16 cellular contexts compared by ENCODE assay signal in the genomic region with DNA sequence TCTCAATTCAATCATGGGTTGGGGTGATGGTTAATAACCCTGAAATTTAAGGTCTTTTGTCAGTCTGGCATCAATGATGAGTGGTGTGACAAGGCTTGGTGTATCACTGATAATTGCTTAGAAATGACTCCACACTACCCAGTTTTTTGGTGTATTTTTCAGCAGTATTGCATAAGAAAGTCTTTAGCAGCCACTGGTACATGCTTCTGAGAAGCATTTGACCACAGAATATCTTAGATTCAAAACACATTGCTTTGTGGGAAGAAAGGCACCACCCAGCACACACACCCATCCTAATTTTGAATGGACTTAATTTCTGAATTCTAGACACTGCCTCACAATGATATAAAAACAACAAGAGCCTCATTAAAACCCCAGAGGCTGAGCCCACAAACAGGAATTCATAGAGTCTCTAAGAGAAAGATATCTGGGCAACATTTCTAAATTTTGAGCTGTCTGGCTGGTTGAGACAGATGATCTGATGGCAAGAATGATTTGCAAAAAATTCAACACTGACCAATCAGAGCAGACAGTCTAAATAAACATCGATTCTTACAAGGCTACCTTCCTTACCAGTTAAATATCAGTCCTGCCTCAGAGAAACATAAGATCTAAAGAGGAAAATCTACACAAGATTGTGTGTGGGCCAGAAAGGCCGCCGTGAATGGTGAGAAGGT.
DNase-seq lines count a peak whose midpoint lies in the region; TF ChIP-seq lines count a peak whose summit lies in the region.
"Had no signal": no experiment of that assay in that cellular context is flagged by ENCODE, and none has a peak within 500 bp of the region (broad histone marks: within the 10 kb centered on the region; RNA-seq: fewer than 3 reads in every experiment).

No MANE protein-coding gene starts in this region.

- 87 to 95% (median 91%) methylated on average over 3 of the region's 3 CpGs for WGBS in stomach, 5 donors

- TF ChIP-seq CTCF in fibroblast of lung (conservative IDR thresholded peaks at IDR 0.05 in 1 of 2, IDR thresholded peaks at IDR 0.05 in 1 of 2; ENCODE audit: low read depth in 1 of 2, low read length in 2 of 2) (no peak), stomach (IDR thresholded peaks at IDR 0.05) (no peak)

- in situ Hi-C loops in HAP-1 (cut with MboI; ENCODE audit: low sequenced_read_pairs): no loop called here

- no peak overlapping the region for H3K4me3 ChIP-seq in fibroblast of lung (replicated peaks in 1 of 4; ENCODE audit: control extremely low read depth in 1 of 4, insufficient read depth in 1 of 4, low read depth in 3 of 4, low read length in 4 of 4)
- H3K4me3 ChIP-seq in stomach: no peak overlapping the region
- H3K4me3 ChIP-seq in effector memory CD4-positive, alpha-beta T cell (ENCODE audit: insufficient read depth, low read depth, low read length, poor library complexity, severe bottlenecking): no peak overlapping the region
- H3K4me3 ChIP-seq in HAP-1: no peak overlapping the region
- H3K4me3 ChIP-seq: esophagus squamous epithelium, thoracic aorta had no signal

- no peak overlapping the region for H3K4me2 ChIP-seq in fibroblast of lung (ENCODE audit: extremely low read depth, insufficient read depth, low read length)

- TF ChIP-seq POLR2A in stomach (IDR thresholded peaks at IDR 0.05): no peak

- H4K20me1 ChIP-seq in fibroblast of lung (ENCODE audit: control insufficient read depth, extremely low read depth, insufficient read depth, low read length): no peaks in the 10 kb centered on the region

- H3K9me3 Mint-ChIP-seq in activated CD4-positive, alpha-beta memory T cell treated with anti-CD3 and anti-CD28 coated beads, Interleukin-2, amount 10 ng/mL, durations not matched to agents 7 days and 5 days: no peaks in the 10 kb centered on the region
- no peaks in the 10 kb centered on the region for H3K9me3 Mint-ChIP-seq in activated CD4-positive, alpha-beta memory T cell treated with anti-CD3 and anti-CD28 coated beads for 36 hours
- H3K9me3 Mint-ChIP-seq: H9, naive B cell had no signal

- TF ChIP-seq EP300 in stomach (IDR thresholded peaks at IDR 0.05): no peak

- no peak for DNase-seq in activated CD4-positive, alpha-beta memory T cell treated with anti-CD3 and anti-CD28 coated beads, Interleukin-2, amount 10 ng/mL, durations not matched to agents 7 days and 5 days
- DNase-seq in activated CD4-positive, alpha-beta memory T cell treated with anti-CD3 and anti-CD28 coated beads for 36 hours: no peak
- DNase-seq in OCI-M1 (lab: John Stamatoyannopoulos, UW) (peak; percentile 94), fibroblast of lung (ENCODE audit: low read depth in 2 of 2) (peak; percentile 88 to 97), stomach (no peak), HAP-1 (ENCODE audit: low spot score in 2 of 2) (no peak), Kasumi-1 (lab: John Stamatoyannopoulos, UW) (no peak)
- DNase-seq in effector memory CD4-positive, alpha-beta T cell: no peak
- DNase-seq: cerebellar nuclear complex, esophagus squamous epithelium, H9, islet precursor cell, naive B cell, NCI-H187 treated with DMSO at 0.1 percent for 48 hours, NCI-H748 treated with DMSO at 0.1 percent for 48 hours had no signal

- peaks cover 7% of the 10 kb centered on the region for H3K36me3 Mint-ChIP-seq in activated CD4-positive, alpha-beta memory T cell treated with anti-CD3 and anti-CD28 coated beads, Interleukin-2, amount 10 ng/mL, durations not matched to agents 7 days and 5 days (ENCODE audit: low read depth)
- H3K36me3 Mint-ChIP-seq in activated CD4-positive, alpha-beta memory T cell treated with anti-CD3 and anti-CD28 coated beads for 36 hours: no peaks in the 10 kb centered on the region
- H3K36me3 Mint-ChIP-seq: naive B cell had no signal

- H3K27ac ChIP-seq in fibroblast of lung (ENCODE audit: insufficient read depth, low read length): peak overlapping the region; percentile 28
- H3K27ac ChIP-seq in stomach: peak overlapping the region in 4 of 5 donors; percentile 10 to 85 (median 36)
- no peak overlapping the region for H3K27ac ChIP-seq in effector memory CD4-positive, alpha-beta T cell (ENCODE audit: insufficient read depth, low read length, poor library complexity, severe bottlenecking)
- H3K27ac ChIP-seq: thoracic aorta had no signal

- intact Hi-C loops in activated CD4-positive, alpha-beta memory T cell treated with anti-CD3 and anti-CD28 coated beads for 36 hours (cut with micrococcal nuclease): no loop called here
- intact Hi-C loops in stomach (cut with DNase I; ENCODE audit: low total_unique reads): no loop called here

- H3K27me3 Mint-ChIP-seq in activated CD4-positive, alpha-beta memory T cell treated with anti-CD3 and anti-CD28 coated beads, Interleukin-2, amount 10 ng/mL, durations not matched to agents 7 days and 5 days: peaks cover 10% of the 10 kb centered on the region
- H3K27me3 Mint-ChIP-seq in activated CD4-positive, alpha-beta memory T cell treated with anti-CD3 and anti-CD28 coated beads for 36 hours: no peaks in the 10 kb centered on the region

- no peak overlapping the region for H3K9ac ChIP-seq in fibroblast of lung (ENCODE audit: insufficient read depth, low read length)

- H3K4me1 ChIP-seq in fibroblast of lung (ENCODE audit: control insufficient read depth, extremely low read depth, insufficient read depth, low read length): peaks cover 9% of the 10 kb centered on the region
- peaks cover 0 to 20% (median 9%) of the 10 kb centered on the region in 4 donors for H3K4me1 ChIP-seq in stomach
- no peaks in the 10 kb centered on the region for H3K4me1 ChIP-seq in effector memory CD4-positive, alpha-beta T cell (ENCODE audit: control insufficient read depth, insufficient read depth, low read length, poor library complexity, severe bottlenecking)
- peaks cover 12% of the 10 kb centered on the region for H3K4me1 ChIP-seq in HAP-1

- H3K4me3 Mint-ChIP-seq in activated CD4-positive, alpha-beta memory T cell treated with anti-CD3 and anti-CD28 coated beads, Interleukin-2, amount 10 ng/mL, durations not matched to agents 7 days and 5 days: no peak overlapping the region
- no peak overlapping the region for H3K4me3 Mint-ChIP-seq in activated CD4-positive, alpha-beta memory T cell treated with anti-CD3 and anti-CD28 coated beads for 36 hours
- H3K4me3 Mint-ChIP-seq: H9, naive B cell had no signal

- CTCF ChIA-PET in activated CD4-positive, alpha-beta memory T cell treated with anti-CD3 and anti-CD28 coated beads, Interleukin-2, amount 10 ng/mL, durations not matched to agents 7 days and 5 days (lab: Charles Lee): no interaction called here
- CTCF ChIA-PET in activated CD4-positive, alpha-beta memory T cell treated with anti-CD3 and anti-CD28 coated beads for 36 hours (lab: Charles Lee): no interaction called here

- H3K9me3 ChIP-seq in fibroblast of lung (ENCODE audit: control insufficient read depth, insufficient read depth, low read depth, low read length) (no peaks in the 10 kb centered on the region), stomach (no peaks in the 10 kb centered on the region), HAP-1 (no peaks in the 10 kb centered on the region)
- H3K9me3 ChIP-seq in effector memory CD4-positive, alpha-beta T cell (ENCODE audit: control insufficient read depth, low read length): no peaks in the 10 kb centered on the region
- H3K9me3 ChIP-seq: esophagus squamous epithelium, thoracic aorta had no signal

- no peak overlapping the region for H2AFZ ChIP-seq in fibroblast of lung (ENCODE audit: low read length)

- peak overlapping the region; percentile 71 for H3K27ac Mint-ChIP-seq in activated CD4-positive, alpha-beta memory T cell treated with anti-CD3 and anti-CD28 coated beads, Interleukin-2, amount 10 ng/mL, durations not matched to agents 7 days and 5 days
- H3K27ac Mint-ChIP-seq in activated CD4-positive, alpha-beta memory T cell treated with anti-CD3 and anti-CD28 coated beads for 36 hours: no peak overlapping the region
- H3K27ac Mint-ChIP-seq: H9, naive B cell had no signal

- H3K36me3 ChIP-seq in fibroblast of lung (ENCODE audit: control insufficient read depth, insufficient read depth, low read length) (no peaks in the 10 kb centered on the region), stomach (no peaks in the 10 kb centered on the region), HAP-1 (replicated peaks) (no peaks in the 10 kb centered on the region)
- H3K36me3 ChIP-seq in effector memory CD4-positive, alpha-beta T cell (ENCODE audit: control insufficient read depth, insufficient read depth, low read length): no peaks in the 10 kb centered on the region
- H3K36me3 ChIP-seq: esophagus squamous epithelium, thoracic aorta had no signal

- H3K27me3 ChIP-seq in fibroblast of lung (ENCODE audit: control insufficient read depth, insufficient read depth, low read length) (no peaks in the 10 kb centered on the region), stomach (no peaks in the 10 kb centered on the region), HAP-1 (ENCODE audit: low read depth) (no peaks in the 10 kb centered on the region)
- no peaks in the 10 kb centered on the region for H3K27me3 ChIP-seq in effector memory CD4-positive, alpha-beta T cell (replicated peaks; ENCODE audit: control insufficient read depth, insufficient read depth, low read length, poor library complexity, severe bottlenecking)
- H3K27me3 ChIP-seq: esophagus squamous epithelium had no signal

- POLR2A ChIA-PET in activated CD4-positive, alpha-beta memory T cell treated with anti-CD3 and anti-CD28 coated beads, Interleukin-2, amount 10 ng/mL, durations not matched to agents 7 days and 5 days (lab: Charles Lee): no interaction called here
- POLR2A ChIA-PET in activated CD4-positive, alpha-beta memory T cell treated with anti-CD3 and anti-CD28 coated beads for 36 hours (lab: Charles Lee): no interaction called here

- H3K4me1 Mint-ChIP-seq in activated CD4-positive, alpha-beta memory T cell treated with anti-CD3 and anti-CD28 coated beads, Interleukin-2, amount 10 ng/mL, durations not matched to agents 7 days and 5 days: peaks cover 34% of the 10 kb centered on the region
- no peaks in the 10 kb centered on the region for H3K4me1 Mint-ChIP-seq in activated CD4-positive, alpha-beta memory T cell treated with anti-CD3 and anti-CD28 coated beads for 36 hours (ENCODE audit: low read depth)

- no peaks in the 10 kb centered on the region for H3K79me2 ChIP-seq in fibroblast of lung (ENCODE audit: control insufficient read depth, insufficient read depth, low read length)

Comparison
In these comparisons a context has a peak if more than half of its experiments do, and no peak if none do; other contexts are left out.
1. DNase-seq: peak in OCI-M1 (single experiment) and fibroblast of lung (2 of 2); none in activated CD4-positive, alpha-beta memory T cell treated with anti-CD3 and anti-CD28 coated beads, Interleukin-2, amount 10 ng/mL, durations not matched to agents 7 days and 5 days (single experiment), activated CD4-positive, alpha-beta memory T cell treated with anti-CD3 and anti-CD28 coated beads for 36 hours (single experiment), stomach (single experiment), effector memory CD4-positive, alpha-beta T cell (0 of 3), HAP-1 (0 of 2) and Kasumi-1 (0 of 2).